1 cellular context compared by ENCODE assay signal in genomic region chr16:81447383-81448101, GRCh38.
TF ChIP-seq lines count a peak whose summit lies in the region.

No MANE protein-coding gene starts in this region.

TF ChIP-seq in HEK293, 187 proteins besides CTCF, POLR2A, EP300 and RAD21 (continued from another document and continues in another):
- TF ChIP-seq ZNF513 (tag by site-specific recombination; IDR thresholded peaks at IDR 0.05) = no peak
- TF ChIP-seq ZNF302 (tag by site-specific recombination; IDR thresholded peaks at IDR 0.05; ENCODE audit: low read depth) = no peak
- TF ChIP-seq ZBTB6 (tag by site-specific recombination; IDR thresholded peaks at IDR 0.05) = no peak
- TF ChIP-seq TSHZ1 (tag by site-specific recombination; IDR thresholded peaks at IDR 0.05; ENCODE audit: borderline replicate concordance) = no peak
- no peak for TF ChIP-seq ZNF433 (tag by site-specific recombination; IDR thresholded peaks at IDR 0.05; ENCODE audit: low read depth)
- no peak for TF ChIP-seq ZNF48 (tag by site-specific recombination; IDR thresholded peaks at IDR 0.05)
- TF ChIP-seq ZNF670 (tag by site-specific recombination; IDR thresholded peaks at IDR 0.05; ENCODE audit: low read depth) = no peak
- TF ChIP-seq HIC1 (tag by site-specific recombination; IDR thresholded peaks at IDR 0.05) = peak; percentile 52; the same call in 1 of the 2 replicates
- no peak for TF ChIP-seq PBX3 (CRISPR knock-in tag; IDR thresholded peaks at IDR 0.05)
- TF ChIP-seq ZNF146 (tag by site-specific recombination; IDR thresholded peaks at IDR 0.05) = no peak
- no peak for TF ChIP-seq ZNF580 (tag by site-specific recombination; IDR thresholded peaks at IDR 0.05)
- no peak for TF ChIP-seq ZNF510 (tag by site-specific recombination; IDR thresholded peaks at IDR 0.05; ENCODE audit: insufficient replicate concordance)
- TF ChIP-seq, protein P1, sequence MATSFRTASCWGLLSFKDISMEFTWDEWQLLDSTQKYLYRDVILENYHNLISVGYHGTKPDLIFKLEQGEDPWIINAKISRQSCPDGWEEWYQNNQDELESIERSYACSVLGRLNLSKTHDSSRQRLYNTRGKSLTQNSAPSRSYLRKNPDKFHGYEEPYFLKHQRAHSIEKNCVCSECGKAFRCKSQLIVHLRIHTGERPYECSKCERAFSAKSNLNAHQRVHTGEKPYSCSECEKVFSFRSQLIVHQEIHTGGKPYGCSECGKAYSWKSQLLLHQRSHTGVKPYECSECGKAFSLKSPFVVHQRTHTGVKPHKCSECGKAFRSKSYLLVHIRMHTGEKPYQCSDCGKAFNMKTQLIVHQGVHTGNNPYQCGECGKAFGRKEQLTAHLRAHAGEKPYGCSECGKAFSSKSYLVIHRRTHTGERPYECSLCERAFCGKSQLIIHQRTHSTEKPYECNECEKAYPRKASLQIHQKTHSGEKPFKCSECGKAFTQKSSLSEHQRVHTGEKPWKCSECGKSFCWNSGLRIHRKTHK (tag by site-specific recombination; IDR thresholded peaks at IDR 0.05) = no peak
- TF ChIP-seq, protein P2, sequence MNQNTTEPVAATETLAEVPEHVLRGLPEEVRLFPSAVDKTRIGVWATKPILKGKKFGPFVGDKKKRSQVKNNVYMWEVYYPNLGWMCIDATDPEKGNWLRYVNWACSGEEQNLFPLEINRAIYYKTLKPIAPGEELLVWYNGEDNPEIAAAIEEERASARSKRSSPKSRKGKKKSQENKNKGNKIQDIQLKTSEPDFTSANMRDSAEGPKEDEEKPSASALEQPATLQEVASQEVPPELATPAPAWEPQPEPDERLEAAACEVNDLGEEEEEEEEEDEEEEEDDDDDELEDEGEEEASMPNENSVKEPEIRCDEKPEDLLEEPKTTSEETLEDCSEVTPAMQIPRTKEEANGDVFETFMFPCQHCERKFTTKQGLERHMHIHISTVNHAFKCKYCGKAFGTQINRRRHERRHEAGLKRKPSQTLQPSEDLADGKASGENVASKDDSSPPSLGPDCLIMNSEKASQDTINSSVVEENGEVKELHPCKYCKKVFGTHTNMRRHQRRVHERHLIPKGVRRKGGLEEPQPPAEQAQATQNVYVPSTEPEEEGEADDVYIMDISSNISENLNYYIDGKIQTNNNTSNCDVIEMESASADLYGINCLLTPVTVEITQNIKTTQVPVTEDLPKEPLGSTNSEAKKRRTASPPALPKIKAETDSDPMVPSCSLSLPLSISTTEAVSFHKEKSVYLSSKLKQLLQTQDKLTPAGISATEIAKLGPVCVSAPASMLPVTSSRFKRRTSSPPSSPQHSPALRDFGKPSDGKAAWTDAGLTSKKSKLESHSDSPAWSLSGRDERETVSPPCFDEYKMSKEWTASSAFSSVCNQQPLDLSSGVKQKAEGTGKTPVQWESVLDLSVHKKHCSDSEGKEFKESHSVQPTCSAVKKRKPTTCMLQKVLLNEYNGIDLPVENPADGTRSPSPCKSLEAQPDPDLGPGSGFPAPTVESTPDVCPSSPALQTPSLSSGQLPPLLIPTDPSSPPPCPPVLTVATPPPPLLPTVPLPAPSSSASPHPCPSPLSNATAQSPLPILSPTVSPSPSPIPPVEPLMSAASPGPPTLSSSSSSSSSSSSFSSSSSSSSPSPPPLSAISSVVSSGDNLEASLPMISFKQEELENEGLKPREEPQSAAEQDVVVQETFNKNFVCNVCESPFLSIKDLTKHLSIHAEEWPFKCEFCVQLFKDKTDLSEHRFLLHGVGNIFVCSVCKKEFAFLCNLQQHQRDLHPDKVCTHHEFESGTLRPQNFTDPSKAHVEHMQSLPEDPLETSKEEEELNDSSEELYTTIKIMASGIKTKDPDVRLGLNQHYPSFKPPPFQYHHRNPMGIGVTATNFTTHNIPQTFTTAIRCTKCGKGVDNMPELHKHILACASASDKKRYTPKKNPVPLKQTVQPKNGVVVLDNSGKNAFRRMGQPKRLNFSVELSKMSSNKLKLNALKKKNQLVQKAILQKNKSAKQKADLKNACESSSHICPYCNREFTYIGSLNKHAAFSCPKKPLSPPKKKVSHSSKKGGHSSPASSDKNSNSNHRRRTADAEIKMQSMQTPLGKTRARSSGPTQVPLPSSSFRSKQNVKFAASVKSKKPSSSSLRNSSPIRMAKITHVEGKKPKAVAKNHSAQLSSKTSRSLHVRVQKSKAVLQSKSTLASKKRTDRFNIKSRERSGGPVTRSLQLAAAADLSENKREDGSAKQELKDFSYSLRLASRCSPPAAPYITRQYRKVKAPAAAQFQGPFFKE (tag by site-specific recombination; IDR thresholded peaks at IDR 0.05; ENCODE audit: borderline replicate concordance) = no peak
- TF ChIP-seq ZFP37 (tag by site-specific recombination; IDR thresholded peaks at IDR 0.05) = no peak
- no peak for TF ChIP-seq ZNF585B (tag by site-specific recombination; IDR thresholded peaks at IDR 0.05)
- TF ChIP-seq ZNF416 (tag by site-specific recombination; IDR thresholded peaks at IDR 0.05) = no peak
- TF ChIP-seq, protein P3, sequence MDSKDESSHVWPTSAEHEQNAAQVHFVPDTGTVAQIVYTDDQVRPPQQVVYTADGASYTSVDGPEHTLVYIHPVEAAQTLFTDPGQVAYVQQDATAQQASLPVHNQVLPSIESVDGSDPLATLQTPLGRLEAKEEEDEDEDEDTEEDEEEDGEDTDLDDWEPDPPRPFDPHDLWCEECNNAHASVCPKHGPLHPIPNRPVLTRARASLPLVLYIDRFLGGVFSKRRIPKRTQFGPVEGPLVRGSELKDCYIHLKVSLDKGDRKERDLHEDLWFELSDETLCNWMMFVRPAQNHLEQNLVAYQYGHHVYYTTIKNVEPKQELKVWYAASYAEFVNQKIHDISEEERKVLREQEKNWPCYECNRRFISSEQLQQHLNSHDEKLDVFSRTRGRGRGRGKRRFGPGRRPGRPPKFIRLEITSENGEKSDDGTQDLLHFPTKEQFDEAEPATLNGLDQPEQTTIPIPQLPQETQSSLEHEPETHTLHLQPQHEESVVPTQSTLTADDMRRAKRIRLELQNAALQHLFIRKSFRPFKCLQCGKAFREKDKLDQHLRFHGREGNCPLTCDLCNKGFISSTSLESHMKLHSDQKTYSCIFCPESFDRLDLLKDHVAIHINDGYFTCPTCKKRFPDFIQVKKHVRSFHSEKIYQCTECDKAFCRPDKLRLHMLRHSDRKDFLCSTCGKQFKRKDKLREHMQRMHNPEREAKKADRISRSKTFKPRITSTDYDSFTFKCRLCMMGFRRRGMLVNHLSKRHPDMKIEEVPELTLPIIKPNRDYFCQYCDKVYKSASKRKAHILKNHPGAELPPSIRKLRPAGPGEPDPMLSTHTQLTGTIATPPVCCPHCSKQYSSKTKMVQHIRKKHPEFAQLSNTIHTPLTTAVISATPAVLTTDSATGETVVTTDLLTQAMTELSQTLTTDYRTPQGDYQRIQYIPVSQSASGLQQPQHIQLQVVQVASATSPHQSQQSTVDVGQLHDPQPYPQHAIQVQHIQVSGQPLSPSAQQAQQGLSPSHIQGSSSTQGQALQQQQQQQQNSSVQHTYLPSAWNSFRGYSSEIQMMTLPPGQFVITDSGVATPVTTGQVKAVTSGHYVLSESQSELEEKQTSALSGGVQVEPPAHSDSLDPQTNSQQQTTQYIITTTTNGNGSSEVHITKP (tag by site-specific recombination; IDR thresholded peaks at IDR 0.05) = no peak
- no peak for TF ChIP-seq ZNF280C (tag by site-specific recombination; IDR thresholded peaks at IDR 0.05)
- TF ChIP-seq, protein P4, sequence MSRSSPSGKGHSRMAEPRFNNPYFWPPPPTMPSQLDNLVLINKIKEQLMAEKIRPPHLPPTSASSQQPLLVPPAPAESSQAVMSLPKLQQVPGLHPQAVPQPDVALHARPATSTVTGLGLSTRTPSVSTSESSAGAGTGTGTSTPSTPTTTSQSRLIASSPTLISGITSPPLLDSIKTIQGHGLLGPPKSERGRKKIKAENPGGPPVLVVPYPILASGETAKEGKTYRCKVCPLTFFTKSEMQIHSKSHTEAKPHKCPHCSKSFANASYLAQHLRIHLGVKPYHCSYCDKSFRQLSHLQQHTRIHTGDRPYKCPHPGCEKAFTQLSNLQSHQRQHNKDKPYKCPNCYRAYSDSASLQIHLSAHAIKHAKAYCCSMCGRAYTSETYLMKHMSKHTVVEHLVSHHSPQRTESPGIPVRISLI (tag by site-specific recombination; IDR thresholded peaks at IDR 0.05) = no peak
- peak; percentile 99 for TF ChIP-seq GLIS1 (tag by site-specific recombination; IDR thresholded peaks at IDR 0.05)
